In genomic region chr1:184051485-184052193, GRCh38 we compare ENCODE assay signal across 8 cellular contexts. TPM values are rescaled to one million over a fixed set of nuclear protein-coding genes. Genes with fewer than 3 reads are reported as not detected.
A peak's percentile ranks its signal among the peaks of the same experiment; 100 is the strongest.
DNase-seq lines count a peak whose midpoint lies in the region; ATAC-seq and TF ChIP-seq lines count a peak whose summit lies in the region.

TSS of gene TSEN15 (plus strand) at chr1:184051730. CDS start at chr1:184051756, 26 bp downstream.

- CTCF ChIA-PET in PC-9 (lab: Charles Lee), result interaction anchor here (1.1 kb wide), 1 partner anchor 612 kb away, joined by 3 read pairs; no protein-coding TSS in a partner anchor

- peak within 1 kb of the TSS; percentile 99 for H3K4me2 ChIP-seq in PC-9

- H3K27me3 ChIP-seq in HUES64 (ENCODE audit: insufficient read depth, low read length) (no peaks in the 10 kb centered on the region), PC-9 (ENCODE audit: insufficient read depth, low read depth) (no peaks in the 10 kb centered on the region), esophagus muscularis mucosa (no peaks in the 10 kb centered on the region)

- peak within 1 kb of the TSS; percentile 92 for H3K27ac ChIP-seq in HUES64 (ENCODE audit: low read depth, low read length)
- peak within 1 kb of the TSS; percentile 100 for H3K27ac ChIP-seq in PC-9
- peak within 1 kb of the TSS; percentile 85 to 87 (median 86) for H3K27ac ChIP-seq in esophagus muscularis mucosa (replicated peaks in 1 of 4)

- POLR2A ChIA-PET in PC-9 (lab: Charles Lee; ENCODE audit: unreplicated experiment), result interaction anchor here (0.7 kb wide), 1 partner anchor 20 kb away, joined by 5 read pairs; no protein-coding TSS in a partner anchor

- peaks cover 17% of the 10 kb centered on the region; the same call in 1 of the 2 replicates for H3F3A ChIP-seq in PC-9 (ENCODE audit: insufficient read depth, low read depth)

- ATAC-seq in GM21423 (IDR thresholded peaks at IDR 0.05; ENCODE audit: unreplicated experiment) (peak; percentile 98), naive B cell (ENCODE audit: low read depth in 2 of 2) (peak; percentile 96 to 97)

- H3K9ac ChIP-seq in HUES64 (ENCODE audit: low read depth, low read length), result peak within 1 kb of the TSS; percentile 94

- H3K36me3 ChIP-seq in HUES64 (ENCODE audit: insufficient read depth, low read length) (peaks cover 16% of the 10 kb centered on the region), PC-9 (ENCODE audit: low read depth) (peaks cover 19% of the 10 kb centered on the region), esophagus muscularis mucosa (peaks cover 0 to 14% (median 6%) of the 10 kb centered on the region in 4 donors)

- H3K9me3 Mint-ChIP-seq in naive B cell, result no peaks in the 10 kb centered on the region

- peaks cover 0 to 5% of the 10 kb centered on the region in 2 donors for H3K36me3 Mint-ChIP-seq in naive B cell

- WGBS in HUES64, result under 1% methylated on average over 54 of the region's 54 CpGs
- 0% methylated on average over 33 of the region's 54 CpGs for WGBS in esophagus muscularis mucosa

- peaks cover 13 to 31% (median 29%) of the 10 kb centered on the region in 3 donors for H3K4me1 Mint-ChIP-seq in naive B cell

- H3K4me3 ChIP-seq in HUES64 (ENCODE audit: low read length) (peak within 1 kb of the TSS; percentile 84), PC-9 (peak within 1 kb of the TSS; percentile 81), esophagus muscularis mucosa (peak within 1 kb of the TSS; percentile 68 to 89 (median 87))

- H2AFZ ChIP-seq in PC-9, result peak within 1 kb of the TSS; percentile 92

- peaks cover 14 to 30% (median 27%) of the 10 kb centered on the region in 3 donors for H3K27me3 Mint-ChIP-seq in naive B cell

- BruUV-seq in PC-9 (replicated peaks; lab: Mats Ljungman, UMichigan), result no TSS peak

- no peaks in the 10 kb centered on the region for H3K9me2 ChIP-seq in PC-9 (ENCODE audit: insufficient read depth)

- TF ChIP-seq EP300 in esophagus muscularis mucosa (IDR thresholded peaks at IDR 0.05), result no peak

- no peaks in the 10 kb centered on the region for H4K20me1 ChIP-seq in PC-9 (ENCODE audit: insufficient read depth)

- H3K4me1 ChIP-seq in HUES64 (ENCODE audit: insufficient read depth, low read length), result peaks cover 59% of the 10 kb centered on the region
- H3K4me1 ChIP-seq in PC-9 (replicated peaks; ENCODE audit: insufficient read depth), result peaks cover 36% of the 10 kb centered on the region
- peaks cover 28 to 39% (median 34%) of the 10 kb centered on the region in 4 donors for H3K4me1 ChIP-seq in esophagus muscularis mucosa

- intact Hi-C loops in PC-9 (cut with micrococcal nuclease; ENCODE audit: unreplicated experiment) (loop anchor here (5.0 kb wide), 1 partner anchor 109 kb away; no protein-coding TSS in a partner anchor), esophagus muscularis mucosa (cut with DNase I) (no loop called here)

- DNase-seq in DMS 273 (lab: John Stamatoyannopoulos, UW; ENCODE audit: unreplicated experiment), result peak; percentile 94
- peak; percentile 78 for DNase-seq in PC-9
- peak; percentile 82 for DNase-seq in activated T-cell treated with anti-CD3 and anti-CD28 coated beads, Interleukin-2, amount 50 U/mL, for 1 hour
- no peak for DNase-seq in esophagus muscularis mucosa (ENCODE audit: extremely low spot score)
- peak; percentile 65 for DNase-seq in naive B cell
- DNase-seq in stimulated activated naive CD4-positive, alpha-beta T cell (lab: John Stamatoyannopoulos, UW), result peak; percentile 35 to 80 (median 56)

- peak; percentile 13 for TF ChIP-seq POLR2A in esophagus muscularis mucosa (IDR thresholded peaks at IDR 0.05; ENCODE audit: low read depth)

- TF ChIP-seq CTCF in PC-9 (conservative IDR thresholded peaks at IDR 0.05) (no peak), esophagus muscularis mucosa (IDR thresholded peaks at IDR 0.05) (no peak)

- peak within 1 kb of the TSS; percentile 91 to 99 (median 98) for H3K4me3 Mint-ChIP-seq in naive B cell

- no peaks in the 10 kb centered on the region for H3K9me3 ChIP-seq in HUES64 (ENCODE audit: insufficient read depth, low read depth, low read length)
- H3K9me3 ChIP-seq in PC-9 (ENCODE audit: insufficient read depth, low read depth), result no peaks in the 10 kb centered on the region
- H3K9me3 ChIP-seq in esophagus muscularis mucosa, result no peaks in the 10 kb centered on the region

- H3K27ac Mint-ChIP-seq in naive B cell, result peak within 1 kb of the TSS; percentile 87 to 96 (median 93)

- H3K79me2 ChIP-seq in PC-9 (ENCODE audit: low read depth), result peaks cover 37% of the 10 kb centered on the region

RNA-seq across cellular contexts. Expression of gene TSEN15, which starts in this region (rescaled TPM):
- polyA plus RNA-seq in HUES64 (2013, experiment 1 of 2), result 27.1 TPM
- polyA plus RNA-seq in HUES64 (2013, experiment 2 of 2), result 41.1 TPM
- 46.0 and 52.0 TPM in 2 replicates for total RNA-seq in PC-9 (2021)
- total RNA-seq in esophagus muscularis mucosa, result 10 to 100 TPM; 27.3 to 52.3 (median 33.4) TPM
- 10 to 100 TPM; 34.4 to 61.8 (median 39.9) TPM for polyA plus RNA-seq in naive B cell (ENCODE audit: low read depth in 6 of 6)
